Comparison of ENCODE assay signal across 8 cellular contexts in genomic region chr7:102396710-102397019, GRCh38. TPM values are rescaled to one million over a fixed set of nuclear protein-coding genes. Genes with fewer than 3 reads are reported as not detected.
DNase-seq lines count a peak whose midpoint lies in the region; ATAC-seq and TF ChIP-seq lines count a peak whose summit lies in the region.

No MANE protein-coding gene starts in this region.

- H3K27ac Mint-ChIP-seq in central memory CD8-positive, alpha-beta T cell (ENCODE audit: low read depth), result peak overlapping the region; percentile 90

- CTCF ChIA-PET in AG04450 (lab: Charles Lee), result interaction anchor here (0.9 to 3.0 kb wide), 2 partner anchors 8 kb away, joined by 3 to 11 read pairs; no protein-coding TSS in a partner anchor
- CTCF ChIA-PET in IMR-90 (lab: Yijun Ruan, JAX), result no interaction called here

- H3K9ac ChIP-seq in IMR-90 (ENCODE audit: low read depth, low read length), result peak overlapping the region; percentile 96

- peak overlapping the region; percentile 78 for H3K56ac ChIP-seq in IMR-90 (ENCODE audit: extremely low read depth, insufficient read depth, low read length)

- H3K4ac ChIP-seq in IMR-90 (ENCODE audit: low read depth, low read length), result peak overlapping the region; percentile 87

- peak overlapping the region; percentile 90 for H3K14ac ChIP-seq in IMR-90 (replicated peaks; ENCODE audit: low read depth, low read length)

- no peak overlapping the region for H2BK20ac ChIP-seq in IMR-90 (ENCODE audit: low read depth, low read length)

- BruUV-seq in IMR-90 (replicated peaks; lab: Mats Ljungman, UMichigan), result no TSS peak

- peak overlapping the region; percentile 63 for H4K5ac ChIP-seq in IMR-90 (ENCODE audit: low read depth, low read length)

- no peaks in the 10 kb centered on the region for H3K9me3 Mint-ChIP-seq in central memory CD8-positive, alpha-beta T cell

- intact Hi-C loops in IMR-90 (cut with micrococcal nuclease), result no loop called here
- intact Hi-C loops in mucosa of descending colon (cut with DNase I, micrococcal nuclease), result loop anchor here in 1 of 2 donors (10.0 kb wide), 1 partner anchor 112 kb away; the partner anchor contains the start of gene SH2B2

- peak overlapping the region; percentile 57 for H2BK5ac ChIP-seq in IMR-90 (ENCODE audit: low read depth, low read length, poor library complexity, severe bottlenecking)

- H3K4me2 ChIP-seq in IMR-90 (ENCODE audit: low read depth, low read length), result peak overlapping the region; percentile 75

- no peak overlapping the region for H3K18ac ChIP-seq in IMR-90 (ENCODE audit: low read depth, low read length)

- peak overlapping the region; percentile 86 to 90 for H4K8ac ChIP-seq in IMR-90 (ENCODE audit: low read depth in 2 of 2, low read length in 2 of 2)

- in situ Hi-C loops in IMR-90 (cut with MboI; ENCODE audit: low sequenced_read_pairs), result no loop called here

- H3K27ac ChIP-seq in AG04450 (ENCODE audit: low read depth, low read length), result peak overlapping the region; percentile 77
- H3K27ac ChIP-seq in IMR-90 (ENCODE audit: insufficient read depth, low read length), result peak overlapping the region; percentile 85

- peak overlapping the region; percentile 77; the same call in 1 of the 2 replicates for H4K91ac ChIP-seq in IMR-90 (ENCODE audit: insufficient read depth, low read depth, low read length)

- H3K36me3 ChIP-seq in IMR-90 (ENCODE audit: control insufficient read depth, insufficient read depth, low read length) (peaks cover 18% of the 10 kb centered on the region), mucosa of descending colon (ENCODE audit: low read depth) (peaks cover 9% of the 10 kb centered on the region)

- no peak for TF ChIP-seq RAD21 in IMR-90 (IDR thresholded peaks at IDR 0.05; ENCODE audit: low read length)

- H3K4me1 Mint-ChIP-seq in central memory CD8-positive, alpha-beta T cell, result peaks cover 14% of the 10 kb centered on the region

- peaks cover 45% of the 10 kb centered on the region for H3K36me3 Mint-ChIP-seq in central memory CD8-positive, alpha-beta T cell (ENCODE audit: insufficient read depth)

- H3K4me3 Mint-ChIP-seq in central memory CD8-positive, alpha-beta T cell, result peak overlapping the region; percentile 90

- peaks cover 24 to 35% of the 10 kb centered on the region in 2 experiments for H3K79me1 ChIP-seq in IMR-90 (ENCODE audit: low read depth in 1 of 2, low read length in 2 of 2)

- no peaks in the 10 kb centered on the region for H3K9me1 ChIP-seq in IMR-90 (ENCODE audit: insufficient read depth, low read length)

- DNase-seq in AG04450 (ENCODE audit: low read depth, low spot score) (no peak), IMR-90 (no peak), mucosa of descending colon (no peak), RKO (ENCODE audit: low spot score) (no peak)
- no peak for DNase-seq in central memory CD8-positive, alpha-beta T cell (ENCODE audit: low spot score in 2 of 2)

- H3K9me3 ChIP-seq in AG04450 (ENCODE audit: control insufficient read depth, insufficient read depth, low read length), result no peaks in the 10 kb centered on the region; the same call in 1 of the 2 replicates
- H3K9me3 ChIP-seq in IMR-90 (ENCODE audit: control insufficient read depth, insufficient read depth, low read length), result no peaks in the 10 kb centered on the region
- no peaks in the 10 kb centered on the region for H3K9me3 ChIP-seq in mucosa of descending colon

- peak overlapping the region; percentile 82 for H3K23ac ChIP-seq in IMR-90 (ENCODE audit: low read depth, low read length)

- WGBS in IMR-90 (ENCODE audit: extremely low coverage in 2 of 2, insufficient read length in 1 of 2), 2 experiments, result no CpG with 5 or more reads among the region's 12 CpGs

- H3K27me3 ChIP-seq in AG04450 (ENCODE audit: control insufficient read depth, insufficient read depth, low read length) (no peaks in the 10 kb centered on the region), IMR-90 (ENCODE audit: control insufficient read depth, insufficient read depth, low read length) (no peaks in the 10 kb centered on the region)

- H2BK120ac ChIP-seq in IMR-90 (ENCODE audit: low read depth, low read length), result no peak overlapping the region

- H2AK9ac ChIP-seq in IMR-90 (replicated peaks; ENCODE audit: low read depth, low read length, poor library complexity), result peak overlapping the region; percentile 84

- no peaks in the 10 kb centered on the region; the same call in 1 of the 2 replicates for H4K20me1 ChIP-seq in IMR-90 (ENCODE audit: insufficient read depth, low read length)

- no peak overlapping the region for H2BK15ac ChIP-seq in IMR-90 (ENCODE audit: low read depth, low read length)

- POLR2A ChIA-PET in AG04450 (lab: Yijun Ruan, JAX) (interaction anchor here (0.6 kb wide), 1 partner anchor 563 kb away, joined by 3 read pairs; no protein-coding TSS in a partner anchor), IMR-90 (lab: Charles Lee; ENCODE audit: unreplicated experiment) (no interaction called here)

- TF ChIP-seq CTCF in AG04450 (IDR thresholded peaks at IDR 0.05; ENCODE audit: low read depth, low read length) (no peak), IMR-90 (conservative IDR thresholded peaks at IDR 0.05; ENCODE audit: low read depth, low read length) (no peak), mucosa of descending colon (IDR thresholded peaks at IDR 0.05) (no peak)

- peaks cover 5% of the 10 kb centered on the region for H3K4me1 ChIP-seq in IMR-90 (ENCODE audit: control insufficient read depth, insufficient read depth, low read length)
- peaks cover 13% of the 10 kb centered on the region for H3K4me1 ChIP-seq in mucosa of descending colon (ENCODE audit: low read depth)

- H2AK5ac ChIP-seq in IMR-90 (ENCODE audit: low read depth, low read length), result 0 out of 2 replicates have a peak overlapping the region, but pooled peaks have one; percentile 60

- H3K27me3 Mint-ChIP-seq in central memory CD8-positive, alpha-beta T cell, result no peaks in the 10 kb centered on the region

- dilution Hi-C loops in IMR-90 (cut with HindIII; ENCODE audit: low sequenced_read_pairs, unreplicated experiment), result no loop called here

- ATAC-seq in IMR-90 (ENCODE audit: low read depth), result peak; percentile 4
- ATAC-seq in central memory CD8-positive, alpha-beta T cell (replicated peaks; ENCODE audit: extremely low read depth, poor library complexity, severe bottlenecking), result no peak
- ATAC-seq in mucosa of descending colon, result peak; percentile 2
- ATAC-seq in GM18502 (IDR thresholded peaks at IDR 0.05; ENCODE audit: poor library complexity, unreplicated experiment), result no peak
- no peak for ATAC-seq in GM18520 (IDR thresholded peaks at IDR 0.05; ENCODE audit: unreplicated experiment)
- ATAC-seq in HG03571 (IDR thresholded peaks at IDR 0.05; ENCODE audit: unreplicated experiment), result no peak

- peak overlapping the region; percentile 89 for H3K4me3 ChIP-seq in AG04450 (ENCODE audit: low read depth, low read length)
- H3K4me3 ChIP-seq in IMR-90 (ENCODE audit: insufficient read depth, low read depth, low read length), result peak overlapping the region; percentile 75
- H3K4me3 ChIP-seq in mucosa of descending colon, result peak overlapping the region; percentile 58

- peak overlapping the region; percentile 91 for H2AFZ ChIP-seq in IMR-90 (replicated peaks; ENCODE audit: low read length, poor library complexity)

- no peak for TF ChIP-seq POLR2A in IMR-90 (IDR thresholded peaks at IDR 0.05; ENCODE audit: low read depth, low read length)

TF ChIP-seq in IMR-90, 13 proteins besides CTCF, POLR2A, EP300 and RAD21 (continues in another document):
- no peak for TF ChIP-seq RCOR1 (IDR thresholded peaks at IDR 0.05; ENCODE audit: insufficient replicate concordance, low read length)
- no peak for TF ChIP-seq FOS (IDR thresholded peaks at IDR 0.05; ENCODE audit: low read depth, low read length)
- TF ChIP-seq MAZ (IDR thresholded peaks at IDR 0.05; ENCODE audit: borderline replicate concordance, low read depth, low read length), result no peak
- TF ChIP-seq MAFK (IDR thresholded peaks at IDR 0.05; ENCODE audit: low read depth, low read length), result no peak
- no peak for TF ChIP-seq NFE2L2 (IDR thresholded peaks at IDR 0.05; ENCODE audit: low read depth, low read length)
- no peak for TF ChIP-seq MXI1 (IDR thresholded peaks at IDR 0.05; ENCODE audit: borderline replicate concordance, low read depth, low read length)
- TF ChIP-seq SMC3 (IDR thresholded peaks at IDR 0.05; ENCODE audit: low read depth, low read length), result no peak
- TF ChIP-seq, protein P1, sequence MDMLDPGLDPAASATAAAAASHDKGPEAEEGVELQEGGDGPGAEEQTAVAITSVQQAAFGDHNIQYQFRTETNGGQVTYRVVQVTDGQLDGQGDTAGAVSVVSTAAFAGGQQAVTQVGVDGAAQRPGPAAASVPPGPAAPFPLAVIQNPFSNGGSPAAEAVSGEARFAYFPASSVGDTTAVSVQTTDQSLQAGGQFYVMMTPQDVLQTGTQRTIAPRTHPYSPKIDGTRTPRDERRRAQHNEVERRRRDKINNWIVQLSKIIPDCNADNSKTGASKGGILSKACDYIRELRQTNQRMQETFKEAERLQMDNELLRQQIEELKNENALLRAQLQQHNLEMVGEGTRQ (IDR thresholded peaks at IDR 0.05; ENCODE audit: low read depth, low read length), result no peak
- TF ChIP-seq BHLHE40 (IDR thresholded peaks at IDR 0.05; ENCODE audit: low read depth, low read length), result no peak
- TF ChIP-seq CEBPB (IDR thresholded peaks at IDR 0.05; ENCODE audit: low read depth, low read length), result no peak

RNA-seq across cellular contexts. Expression of gene PRKRIP1, which starts 0.5 kb away (rescaled TPM):
- 11.4 and 13.1 TPM in 2 replicates for polyA plus RNA-seq in AG04450 (2011; rRNA removed)
- 3.7 and 4.5 TPM in 2 replicates for polyA minus RNA-seq in AG04450 (2011; rRNA and poly(A)+ RNA removed)
- total RNA-seq in IMR-90 (2012; rRNA removed), result 6.5 and 9.4 TPM in 2 replicates
- polyA plus RNA-seq in IMR-90 (2012; rRNA removed), result 21.6 and 21.8 TPM in 2 replicates
- 12.4 and 16.7 TPM in 2 replicates for polyA plus RNA-seq in IMR-90 (2012; cell fraction: cytosol; rRNA removed)
- polyA plus RNA-seq in IMR-90 (2012; cell fraction: nucleus; rRNA removed; ENCODE audit: low replicate concordance), result 163 and 174 TPM in 2 replicates
- 10 to 100 TPM; 15.1 to 24.1 (median 18.6) TPM for total RNA-seq in mucosa of descending colon

RNA-seq across cellular contexts. Expression of gene ORAI2, which starts 36.7 kb away (rescaled TPM):
- polyA plus RNA-seq in AG04450 (2011; rRNA removed) (27.8 and 41.9 TPM in 2 replicates), IMR-90 (2012; rRNA removed) (58.3 and 73.5 TPM in 2 replicates)
- 28.4 and 57.1 TPM in 2 replicates for polyA minus RNA-seq in AG04450 (2011; rRNA and poly(A)+ RNA removed)
- total RNA-seq in IMR-90 (2012; rRNA removed) (52.0 and 52.2 TPM in 2 replicates), mucosa of descending colon (1 to 10 TPM; 2.8 to 9.8 (median 7.5) TPM)
- 49.7 and 66.1 TPM in 2 replicates for polyA plus RNA-seq in IMR-90 (2012; cell fraction: cytosol; rRNA removed)
- polyA plus RNA-seq in IMR-90 (2012; cell fraction: nucleus; rRNA removed; ENCODE audit: low replicate concordance), result 8.9 and 24.5 TPM in 2 replicates

RNA-seq across cellular contexts. Expression of gene SPDYE6, which starts 40.4 kb away (rescaled TPM):
- polyA plus RNA-seq in AG04450 (2011; rRNA removed), result not detected in 2 replicates
- 0.17 and 0.32 TPM in 2 replicates for polyA minus RNA-seq in AG04450 (2011; rRNA and poly(A)+ RNA removed)
- total RNA-seq in IMR-90 (2012; rRNA removed), result not detected in 2 replicates
- not detected in 2 replicates for polyA plus RNA-seq in IMR-90 (2012; rRNA removed)
- polyA plus RNA-seq in IMR-90 (2012; cell fraction: cytosol; rRNA removed), result not detected in 2 replicates
- polyA plus RNA-seq in IMR-90 (2012; cell fraction: nucleus; rRNA removed; ENCODE audit: low replicate concordance), result not detected in 2 replicates
- not detected for total RNA-seq in mucosa of descending colon

Comparison
In these comparisons a context has a peak if more than half of its experiments do, and no peak if none do; other contexts are left out.
1. ATAC-seq: peak in IMR-90 (single experiment) and mucosa of descending colon (single experiment); none in central memory CD8-positive, alpha-beta T cell (single experiment), GM18502 (single experiment), GM18520 (single experiment) and HG03571 (single experiment).
2. Peak in every context shown above with its lines, with median percentiles within 50 percentile points of each other: H3K4me3 ChIP-seq.